8 cellular contexts compared by ENCODE assay signal in the genomic region with DNA sequence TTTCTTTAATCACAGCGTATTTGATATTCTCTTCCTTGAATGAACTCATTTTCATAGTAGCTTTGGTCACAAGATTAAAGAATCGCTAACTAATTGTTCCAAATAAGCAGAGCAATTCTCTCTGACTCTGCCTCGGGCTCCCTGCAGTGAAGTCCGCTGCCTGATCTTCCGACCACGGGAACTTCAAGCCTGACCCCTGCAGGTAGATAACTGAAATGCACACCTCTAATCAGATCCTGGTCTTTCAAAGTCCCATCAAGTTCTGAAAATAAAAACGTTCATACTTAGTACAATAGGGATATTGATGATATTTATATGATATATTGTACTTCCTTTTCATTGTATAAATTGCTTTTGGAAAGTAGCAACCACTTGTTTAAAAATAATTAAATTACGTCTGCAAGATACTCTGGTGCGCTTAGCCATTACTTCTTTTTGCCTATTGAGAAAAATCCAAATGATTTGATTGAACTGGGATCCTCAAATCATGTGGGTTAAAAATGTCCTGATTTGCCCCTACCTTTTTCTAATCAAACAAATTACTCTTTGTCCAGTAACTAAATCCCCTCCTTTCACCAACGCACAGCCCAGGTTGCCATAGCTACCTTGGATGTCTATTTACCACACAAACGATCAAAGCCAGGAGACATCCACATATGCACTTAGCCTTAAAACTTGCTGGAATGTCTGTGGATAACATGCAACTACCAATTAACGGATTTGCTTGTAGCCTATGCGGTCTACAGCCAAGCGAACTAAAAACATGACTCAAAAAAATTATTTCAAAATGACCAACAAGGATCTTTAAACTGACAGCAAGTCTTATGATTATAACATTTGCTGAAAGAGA. TPM values are rescaled to one million over a fixed set of nuclear protein-coding genes. Genes with fewer than 3 reads are reported as not detected.
A peak's percentile ranks its signal among the peaks of the same experiment; 100 is the strongest.
DNase-seq lines count a peak whose midpoint lies in the region; ATAC-seq and TF ChIP-seq lines count a peak whose summit lies in the region.

No MANE protein-coding gene starts in this region.

- no TSS peak for BruUV-seq in Panc1 (replicated peaks; lab: Mats Ljungman, UMichigan)

- no peaks in the 10 kb centered on the region for H3K9me3 Mint-ChIP-seq in nephron

- H3K27ac ChIP-seq in HUES48 (ENCODE audit: low read depth, low read length): peak overlapping the region; percentile 67
- H3K27ac ChIP-seq in Panc1 (ENCODE audit: low read length): peak overlapping the region; percentile 84

- no peaks in the 10 kb centered on the region for H3K27me3 Mint-ChIP-seq in nephron (ENCODE audit: low read depth)

- TF ChIP-seq CTCF in BJ (IDR thresholded peaks at IDR 0.05; ENCODE audit: insufficient read depth, low read depth, low read length) (peak; percentile 64), Panc1 (IDR thresholded peaks at IDR 0.05) (peak; percentile 81), nephron (IDR thresholded peaks at IDR 0.05; ENCODE audit: unreplicated experiment in 3 of 3) (peak; percentile 60 to 70 (median 69))

- POLR2A ChIA-PET in BJ (lab: Charles Lee): interaction anchor here (0.6 kb wide), 1 partner anchor 521 kb away, joined by 3 read pairs; no protein-coding TSS in a partner anchor
- POLR2A ChIA-PET in Panc1 (lab: Charles Lee): no interaction called here

- H3K36me3 ChIP-seq in BJ (ENCODE audit: control insufficient read depth, insufficient read depth, low read length): no peaks in the 10 kb centered on the region
- H3K36me3 ChIP-seq in HUES48 (ENCODE audit: control insufficient read depth, insufficient read depth, low read length): no peaks in the 10 kb centered on the region
- peaks cover 2% of the 10 kb centered on the region; the same call in 1 of the 2 replicates for H3K36me3 ChIP-seq in Panc1 (ENCODE audit: control insufficient read depth, insufficient read depth, low read length)

- peak; percentile 70 for ATAC-seq in GM18909 (IDR thresholded peaks at IDR 0.05; ENCODE audit: poor library complexity, unreplicated experiment)
- ATAC-seq in Panc1: no peak
- ATAC-seq in esophagus mucosa: peak; percentile 64

- H3K4me1 ChIP-seq in HUES48 (ENCODE audit: control insufficient read depth, insufficient read depth, low read length) (peaks cover 77% of the 10 kb centered on the region), Panc1 (ENCODE audit: control insufficient read depth, insufficient read depth, low read length) (peaks cover 24% of the 10 kb centered on the region)

- in situ Hi-C loops in Panc1 (cut with HindIII; ENCODE audit: low pct_unique_long_range_greater_than_20kb, low sequenced_read_pairs): no loop called here

- H3K27ac Mint-ChIP-seq in nephron: peak overlapping the region; percentile 67 to 91 (median 87)

- no peaks in the 10 kb centered on the region for H3K36me3 Mint-ChIP-seq in nephron (ENCODE audit: low read depth)

- DNase-seq in BJ (ENCODE audit: low read depth): peak; percentile 37
- no peak for DNase-seq in Panc1 (ENCODE audit: low read depth, low spot score)
- no peak for DNase-seq in foreskin melanocyte
- DNase-seq in stimulated activated CD4-positive, alpha-beta T cell treated with anti-CD3 and anti-CD28 coated beads, Interleukin-4, amount 100 ng/mL, for 4 hours: no peak

- no peak overlapping the region for H3K9ac ChIP-seq in HUES48 (ENCODE audit: low read depth, low read length)

- H3K9me3 ChIP-seq in HUES48 (ENCODE audit: control insufficient read depth, insufficient read depth, low read length) (no peaks in the 10 kb centered on the region), Panc1 (ENCODE audit: control insufficient read depth, insufficient read depth, low read depth, low read length) (no peaks in the 10 kb centered on the region)

- CTCF ChIA-PET in BJ (lab: Yijun Ruan, JAX) (interaction anchor here (0.7 to 2.7 kb wide), 5 partner anchors 17 to 426 kb away, joined by 3 to 12 read pairs (median 3); no protein-coding TSS in a partner anchor), Panc1 (lab: Charles Lee) (interaction anchor here (0.6 to 1.0 kb wide), 3 partner anchors 232 to 866 kb away, joined by 3 read pairs; no protein-coding TSS in a partner anchor)

- H3K4me3 ChIP-seq in BJ (ENCODE audit: low read depth, low read length) (peak overlapping the region; percentile 9), HUES48 (ENCODE audit: low read depth, low read length) (peak overlapping the region; percentile 17), Panc1 (ENCODE audit: low read depth in 2 of 2, low read length in 2 of 2) (peak overlapping the region; percentile 34 to 64; a peak in 3 of 4 replicates)

- intact Hi-C loops in Panc1 (cut with micrococcal nuclease; ENCODE audit: unreplicated experiment): loop anchor here (5.0 kb wide), 1 partner anchor 424 kb away; no protein-coding TSS in a partner anchor

- H3K27me3 ChIP-seq in BJ (ENCODE audit: control insufficient read depth, insufficient read depth, low read length) (no peaks in the 10 kb centered on the region), HUES48 (ENCODE audit: control insufficient read depth, insufficient read depth, low read length) (no peaks in the 10 kb centered on the region), Panc1 (ENCODE audit: control insufficient read depth, insufficient read depth, low read length) (no peaks in the 10 kb centered on the region)

- H3K4me3 Mint-ChIP-seq in nephron: peak overlapping the region; percentile 87 to 97 (median 96)

- H3K4me1 Mint-ChIP-seq in nephron: peaks cover 67% of the 10 kb centered on the region

RNA-seq across cellular contexts. Expression of a gene that starts 4.2 kb away (rescaled TPM):
- polyA plus RNA-seq in BJ (2011; rRNA removed): 21.5 and 42.6 TPM in 2 replicates
- polyA minus RNA-seq in BJ (2011; rRNA and poly(A)+ RNA removed): 38.1 and 40.1 TPM in 2 replicates
- total RNA-seq in Panc1 (2021; ENCODE audit: unreplicated experiment): 32.4 TPM
- 14.0 TPM for polyA plus RNA-seq in Panc1 (2012; ENCODE audit: insufficient read length)
- total RNA-seq in esophagus mucosa: 18.3 TPM
